ENCODE assay signal across 12 cellular contexts in the genomic region with DNA sequence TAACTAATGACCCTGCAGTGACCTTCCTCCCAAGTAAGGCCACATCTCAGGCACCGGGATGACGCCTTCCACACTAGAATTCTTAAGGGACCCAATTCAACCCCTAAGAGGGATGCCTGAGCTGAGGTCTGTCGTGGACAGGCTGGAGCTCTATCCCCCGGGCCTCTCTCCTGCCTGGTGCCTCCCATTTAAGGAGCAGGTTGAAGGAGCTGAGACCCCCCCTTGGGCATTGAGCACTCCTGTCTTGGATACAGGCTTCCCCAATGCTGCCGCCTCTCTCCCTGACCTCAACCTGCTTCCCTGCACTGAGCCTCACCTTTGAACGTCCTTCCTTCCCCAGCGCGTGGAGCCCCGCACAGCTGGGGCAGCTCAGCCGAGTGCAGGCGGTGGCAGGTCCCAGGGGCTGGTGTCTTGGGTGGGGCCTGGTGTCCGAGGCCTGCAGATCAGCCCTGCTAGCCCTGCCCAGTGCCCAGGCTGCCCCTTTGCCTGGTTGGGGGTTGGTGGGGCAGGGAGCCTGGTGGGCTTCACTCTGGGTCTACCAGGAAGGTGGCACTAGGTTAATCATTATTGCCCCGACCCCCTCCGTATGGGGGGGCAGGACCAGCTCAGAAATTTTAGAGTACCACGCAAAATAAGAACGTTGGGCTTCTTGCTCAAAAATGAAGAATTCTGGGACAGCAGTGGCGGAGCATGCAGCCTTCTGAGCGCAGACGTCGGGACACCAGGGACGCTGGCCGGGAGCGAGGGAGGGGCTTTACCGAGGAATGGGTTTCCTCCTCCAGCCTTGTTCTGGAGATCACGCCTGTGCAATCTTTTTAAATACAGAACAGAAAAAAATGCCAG. TPM values are rescaled to one million over a fixed set of nuclear protein-coding genes. Genes with fewer than 3 reads are reported as not detected.
"Had no signal": no experiment of that assay in that cellular context is flagged by ENCODE, and none has a peak within 500 bp of the region (broad histone marks: within the 10 kb centered on the region; RNA-seq: fewer than 3 reads in every experiment).

No MANE protein-coding gene starts in this region.

- H3K27ac ChIP-seq: esophagus muscularis mucosa, right lobe of liver had no signal

- H3K9me3 ChIP-seq: esophagus muscularis mucosa, right lobe of liver had no signal

- H3K4me3 ChIP-seq: esophagus muscularis mucosa, right lobe of liver had no signal

- H3K4me1 ChIP-seq: right lobe of liver had no signal

- FAIRE-seq: endometrium had no signal

- H3K36me3 ChIP-seq: esophagus muscularis mucosa, right lobe of liver had no signal

- DNase-seq: activated B cell treated with CpG ODN at 0.5 μM for 24 hours; activated gamma-delta T cell; activated naive CD8-positive, alpha-beta T cell treated with anti-CD3 and anti-CD28 coated beads for 36 hours; activated T-cell treated with anti-CD3 and anti-CD28 coated beads, Interleukin-2, amount 50 U/mL, for 48 hours; stimulated activated naive CD4-positive, alpha-beta T cell treated with Interleukin-2 at 50 U/mL for 16 hours had no signal

RNA-seq across cellular contexts. Expression of a gene that starts 20.0 kb away (rescaled TPM):
- total RNA-seq: activated B cell treated with CpG ODN at 0.5 μM for 24 hours; activated naive CD8-positive, alpha-beta T cell treated with anti-CD3 and anti-CD28 coated beads for 36 hours; esophagus muscularis mucosa; fibroblast of villous mesenchyme; liver; myocyte; progenitor cell of endocrine pancreas; right lobe of liver had no signal
- polyA plus RNA-seq: liver had no signal
